Comparison of ENCODE assay signal across 10 cellular contexts in genomic region chr2:112784199-112785189, GRCh38. TPM values are rescaled to one million over a fixed set of nuclear protein-coding genes. Genes with fewer than 3 reads are reported as not detected.
DNase-seq lines count a peak whose midpoint lies in the region; ATAC-seq, FAIRE-seq and TF ChIP-seq lines count a peak whose summit lies in the region.
"Had no signal": no experiment of that assay in that cellular context is flagged by ENCODE, and none has a peak within 500 bp of the region (broad histone marks: within the 10 kb centered on the region; RNA-seq: fewer than 3 reads in every experiment).

A gene with protein sequence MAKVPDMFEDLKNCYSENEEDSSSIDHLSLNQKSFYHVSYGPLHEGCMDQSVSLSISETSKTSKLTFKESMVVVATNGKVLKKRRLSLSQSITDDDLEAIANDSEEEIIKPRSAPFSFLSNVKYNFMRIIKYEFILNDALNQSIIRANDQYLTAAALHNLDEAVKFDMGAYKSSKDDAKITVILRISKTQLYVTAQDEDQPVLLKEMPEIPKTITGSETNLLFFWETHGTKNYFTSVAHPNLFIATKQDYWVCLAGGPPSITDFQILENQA (minus strand): TSS chr2:112784493. CDS start chr2:112783770, 723 bp downstream.

- H3K27me3 Mint-ChIP-seq in IgD-negative memory B cell: no peaks in the 10 kb centered on the region
- peaks cover 6% of the 10 kb centered on the region for H3K27me3 Mint-ChIP-seq in astrocyte (ENCODE audit: low read depth, unreplicated experiment)

- H3K4me3 Mint-ChIP-seq in IgD-negative memory B cell: peak within 1 kb of the TSS in 3 of 4 donors; percentile 7 to 76 (median 74)
- H3K4me3 Mint-ChIP-seq in astrocyte (ENCODE audit: unreplicated experiment): no peak within 1 kb of the TSS

- FAIRE-seq in astrocyte (lab: Jason Lieb, UNC): no peak

- H3K4me3 ChIP-seq in astrocyte (ENCODE audit: insufficient read depth, low read depth, low read length) (peak within 1 kb of the TSS; percentile 35), mononuclear cell (ENCODE audit: low read length) (no peak within 1 kb of the TSS), coronary artery (no peak within 1 kb of the TSS)

- peak within 1 kb of the TSS; percentile 47 for H3K9ac ChIP-seq in astrocyte (ENCODE audit: low read length)

- no peaks in the 10 kb centered on the region for H3K36me3 ChIP-seq in astrocyte (ENCODE audit: insufficient read depth, low read length)

- H3K4me1 ChIP-seq in astrocyte (ENCODE audit: insufficient read depth, low read length) (peaks cover 8% of the 10 kb centered on the region), mononuclear cell (ENCODE audit: insufficient read depth, low read length) (peaks cover 45% of the 10 kb centered on the region)

- DNase-seq in Caki2 (ENCODE audit: low read depth): peak; percentile 68
- DNase-seq in astrocyte (ENCODE audit: low read depth): peak; percentile 76
- DNase-seq in stimulated activated naive CD8-positive, alpha-beta T cell treated with anti-CD3 and anti-CD28 coated beads, Interleukin-15, Interleukin-2, amounts not matched to agents 100 U/mL and 50 U/mL, for 24 hours: no peak
- no peak for DNase-seq in coronary artery (ENCODE audit: low spot score)
- DNase-seq in T-helper 9 cell: no peak
- DNase-seq: activated naive CD4-positive, alpha-beta T cell had no signal

- H3K4me1 Mint-ChIP-seq in IgD-negative memory B cell (peaks cover 23 to 29% (median 26%) of the 10 kb centered on the region in 3 donors), astrocyte (ENCODE audit: low read depth, unreplicated experiment) (peaks cover 3% of the 10 kb centered on the region)

- H3K79me2 ChIP-seq in astrocyte (ENCODE audit: insufficient read depth, low read length): no peaks in the 10 kb centered on the region

- H3K27ac ChIP-seq in astrocyte (ENCODE audit: low read depth, low read length): no peak within 1 kb of the TSS
- H3K27ac ChIP-seq in coronary artery: no peak within 1 kb of the TSS

- no peaks in the 10 kb centered on the region for H3K9me3 Mint-ChIP-seq in IgD-negative memory B cell
- no peaks in the 10 kb centered on the region for H3K9me3 Mint-ChIP-seq in astrocyte (ENCODE audit: unreplicated experiment)

- TF ChIP-seq CTCF in astrocyte (IDR thresholded peaks at IDR 0.05; ENCODE audit: insufficient read depth, low read depth, low read length): no peak
- no peak for TF ChIP-seq CTCF in coronary artery (IDR thresholded peaks at IDR 0.05)

- peak within 1 kb of the TSS in 1 of 3 donors; percentile 78 for H3K27ac Mint-ChIP-seq in IgD-negative memory B cell
- H3K27ac Mint-ChIP-seq in astrocyte (ENCODE audit: unreplicated experiment): peak within 1 kb of the TSS; percentile 37

- no peaks in the 10 kb centered on the region for H4K20me1 ChIP-seq in astrocyte (ENCODE audit: insufficient read depth, low read length)

- H3K36me3 Mint-ChIP-seq in IgD-negative memory B cell (no peaks in the 10 kb centered on the region), astrocyte (ENCODE audit: low read depth, unreplicated experiment) (no peaks in the 10 kb centered on the region)

- H3K4me2 ChIP-seq in astrocyte (ENCODE audit: low read length): peak within 1 kb of the TSS; percentile 76

- peak within 1 kb of the TSS; percentile 34 for H2AFZ ChIP-seq in astrocyte (ENCODE audit: low read depth, low read length)

- H3K9me3 ChIP-seq in astrocyte (ENCODE audit: insufficient read depth, low read depth, low read length) (no peaks in the 10 kb centered on the region), mononuclear cell (ENCODE audit: low read depth, low read length) (no peaks in the 10 kb centered on the region)

- no peaks in the 10 kb centered on the region for H3K27me3 ChIP-seq in astrocyte (ENCODE audit: insufficient read depth, low read length)
- H3K27me3 ChIP-seq in mononuclear cell (ENCODE audit: insufficient read depth, low read length): no peaks in the 10 kb centered on the region

- in situ Hi-C loops in Caki2 (cut with HindIII; ENCODE audit: low pct_unique_long_range_greater_than_20kb, low sequenced_read_pairs): no loop called here

- ATAC-seq in stimulated activated naive CD8-positive, alpha-beta T cell treated with anti-CD3 and anti-CD28 coated beads, Interleukin-15, Interleukin-2, amounts not matched to agents 100 U/mL and 50 U/mL, for 24 hours: no peak
- no peak for ATAC-seq in HG02981 (IDR thresholded peaks at IDR 0.05; ENCODE audit: unreplicated experiment)

RNA-seq across cellular contexts. Expression of the gene that starts here (rescaled TPM):
- 1.0 and 1.8 TPM in 2 replicates for total RNA-seq in Caki2 (2014; rRNA removed; shearing (Covaris generic); ENCODE audit: low replicate concordance)
- polyA plus RNA-seq in IgD-negative memory B cell: not detected
- total RNA-seq in astrocyte (0.31 and 0.43 TPM in 2 replicates), mononuclear cell (23.4 TPM)
- total RNA-seq: lung microvascular endothelial cell had no signal

Comparison
In these comparisons a context has a peak if more than half of its experiments do, and no peak if none do; other contexts are left out.
1. Peak in DNase-seq, H3K4me3 ChIP-seq, H3K9ac ChIP-seq and H3K4me2 ChIP-seq in astrocyte; RNA of the gene not detected or under 1 TPM.